ENCODE assay signal across 24 cellular contexts in the genomic region with DNA sequence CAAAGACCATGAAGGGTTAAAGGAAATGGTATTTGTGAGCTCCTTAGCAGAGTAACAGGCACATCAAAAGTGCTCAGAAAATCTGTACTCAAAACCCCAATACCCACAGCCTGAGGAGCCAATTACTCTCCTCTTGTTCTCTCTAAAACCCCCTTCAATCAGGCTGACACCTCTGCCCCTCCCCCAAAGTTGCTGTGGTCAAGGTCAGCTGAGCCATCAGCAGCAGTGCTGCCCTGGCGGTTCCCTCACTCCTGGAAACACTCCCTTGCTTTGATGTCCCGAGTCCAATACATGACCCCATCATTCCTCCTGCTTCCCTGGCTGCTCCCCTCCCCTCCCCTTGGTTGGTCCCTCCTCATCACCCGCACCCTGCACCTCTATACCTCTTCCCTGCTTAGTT.
DNase-seq lines count a peak whose midpoint lies in the region.
"Had no signal": no experiment of that assay in that cellular context is flagged by ENCODE, and none has a peak within 500 bp of the region (broad histone marks: within the 10 kb centered on the region; RNA-seq: fewer than 3 reads in every experiment).

No MANE protein-coding gene starts in this region.

- DNase-seq in DMS53 (lab: John Stamatoyannopoulos, UW), result peak; percentile 9
- DNase-seq in DMS53 treated with DMSO at 0.1 percent for 48 hours (lab: John Stamatoyannopoulos, UW; ENCODE audit: unreplicated experiment), result no peak
- DNase-seq in COLO668 (lab: John Stamatoyannopoulos, UW; ENCODE audit: unreplicated experiment), result peak; percentile 56
- DNase-seq in SW480 (ENCODE audit: low spot score), result peak; percentile 37
- peak; percentile 32 for DNase-seq in left kidney (ENCODE audit: low read depth, low spot score)
- no peak for DNase-seq in NOMO-1 treated with DMSO at 0.1 percent for 48 hours (lab: John Stamatoyannopoulos, UW; ENCODE audit: unreplicated experiment)
- no peak for DNase-seq in NCI-H1105 treated with DMSO at 0.1 percent for 48 hours (lab: John Stamatoyannopoulos, UW)
- no peak for DNase-seq in GF-D8 (lab: John Stamatoyannopoulos, UW)
- DNase-seq: CD8-positive, alpha-beta T cell; DMS 273 treated with DMSO at 0.1 percent for 48 hours; DND-41; H7; IMR-90; KG1; MG63; NCI-H1436; NCI-H1930; NCI-H2107; NCI-H446; NCI-H526 treated with DMSO at 0.1 percent for 48 hours; NK-92 treated with Interleukin-12 subunit alpha and Interleukin-12 subunit beta, amount 100 ng/mL, for 24 hours; Right ventricle myocardium superior; RPMI8226; T-helper 1 cell had no signal

Comparison
In these comparisons a context has a peak if more than half of its experiments do, and no peak if none do; other contexts are left out.
1. DNase-seq: peak in DMS53 (single experiment), COLO668 (single experiment), SW480 (single experiment) and left kidney (single experiment); none in DMS53 treated with DMSO at 0.1 percent for 48 hours (single experiment), NOMO-1 treated with DMSO at 0.1 percent for 48 hours (single experiment), NCI-H1105 treated with DMSO at 0.1 percent for 48 hours (single experiment) and GF-D8 (single experiment).